ENCODE assay signal across 1 cellular context in genomic region chr10:62805139-62806092, GRCh38.
TF ChIP-seq lines count a peak whose summit lies in the region.

No MANE protein-coding gene starts in this region.

TF ChIP-seq in GM23338, 12 proteins besides CTCF, POLR2A, EP300 and RAD21 (continued from another document):
- TF ChIP-seq, protein P1, sequence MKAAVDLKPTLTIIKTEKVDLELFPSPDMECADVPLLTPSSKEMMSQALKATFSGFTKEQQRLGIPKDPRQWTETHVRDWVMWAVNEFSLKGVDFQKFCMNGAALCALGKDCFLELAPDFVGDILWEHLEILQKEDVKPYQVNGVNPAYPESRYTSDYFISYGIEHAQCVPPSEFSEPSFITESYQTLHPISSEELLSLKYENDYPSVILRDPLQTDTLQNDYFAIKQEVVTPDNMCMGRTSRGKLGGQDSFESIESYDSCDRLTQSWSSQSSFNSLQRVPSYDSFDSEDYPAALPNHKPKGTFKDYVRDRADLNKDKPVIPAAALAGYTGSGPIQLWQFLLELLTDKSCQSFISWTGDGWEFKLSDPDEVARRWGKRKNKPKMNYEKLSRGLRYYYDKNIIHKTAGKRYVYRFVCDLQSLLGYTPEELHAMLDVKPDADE (IDR thresholded peaks at IDR 0.05): no peak
- TF ChIP-seq NANOG (IDR thresholded peaks at IDR 0.05; ENCODE audit: borderline replicate concordance): no peak
- no peak for TF ChIP-seq EZH2 (IDR thresholded peaks at IDR 0.05; ENCODE audit: low read depth, unreplicated experiment)
- TF ChIP-seq POLR2AphosphoS5 (IDR thresholded peaks at IDR 0.05; ENCODE audit: low read depth): no peak
- no peak for TF ChIP-seq ZNF331 (CRISPR knock-in tag; IDR thresholded peaks at IDR 0.05; ENCODE audit: low read depth)
- TF ChIP-seq EZH2phosphoT487 (IDR thresholded peaks at IDR 0.05; ENCODE audit: unreplicated experiment): no peak
